In genomic region chr21:44862869-44863685, GRCh38 we compare ENCODE assay signal across 18 cellular contexts.
"Had no signal": no experiment of that assay in that cellular context is flagged by ENCODE, and none has a peak within 500 bp of the region (broad histone marks: within the 10 kb centered on the region; RNA-seq: fewer than 3 reads in every experiment).

No MANE protein-coding gene starts in this region.

- H3K4me3 ChIP-seq: body of pancreas, psoas muscle, sigmoid colon, stomach, thoracic aorta, uterus had no signal

- H3K9me3 Mint-ChIP-seq: activated CD4-positive, alpha-beta T cell treated with anti-CD3 and anti-CD28 coated beads, Interleukin-2, amount 10 ng/mL, durations not matched to agents 24 days and 14 days; activated naive CD4-positive, alpha-beta T cell treated with anti-CD3 and anti-CD28 coated beads, Interleukin-2, amount 10 ng/mL, durations not matched to agents 7 days and 5 days; activated T-helper 1 cell treated with anti-CD3 and anti-CD28 coated beads, Interleukin-12 subunit alpha, Interleukin-12 subunit beta, Interleukin-2, Interleukin-4 antibody, amounts not matched to agents 30 ng/mL and 10 ng/mL and 1 ng/mL, durations not matched to agents 14 hours and 24 hours and 36 hours; central memory CD8-positive, alpha-beta T cell; naive thymus-derived CD4-positive, alpha-beta T cell had no signal

- H3K27ac Mint-ChIP-seq: activated CD4-positive, alpha-beta T cell treated with anti-CD3 and anti-CD28 coated beads, Interleukin-2, amount 10 ng/mL, durations not matched to agents 24 days and 14 days; activated naive CD4-positive, alpha-beta T cell treated with anti-CD3 and anti-CD28 coated beads, Interleukin-2, amount 10 ng/mL, durations not matched to agents 7 days and 5 days; activated T-helper 1 cell treated with anti-CD3 and anti-CD28 coated beads, Interleukin-12 subunit alpha, Interleukin-12 subunit beta, Interleukin-2, Interleukin-4 antibody, amounts not matched to agents 30 ng/mL and 10 ng/mL and 1 ng/mL, durations not matched to agents 14 hours and 24 hours and 36 hours had no signal

- H3K4me3 Mint-ChIP-seq: activated CD4-positive, alpha-beta T cell treated with anti-CD3 and anti-CD28 coated beads, Interleukin-2, amount 10 ng/mL, durations not matched to agents 24 days and 14 days; activated naive CD4-positive, alpha-beta T cell treated with anti-CD3 and anti-CD28 coated beads, Interleukin-2, amount 10 ng/mL, durations not matched to agents 7 days and 5 days; activated T-helper 1 cell treated with anti-CD3 and anti-CD28 coated beads, Interleukin-12 subunit alpha, Interleukin-12 subunit beta, Interleukin-2, Interleukin-4 antibody, amounts not matched to agents 30 ng/mL and 10 ng/mL and 1 ng/mL, durations not matched to agents 14 hours and 24 hours and 36 hours; central memory CD8-positive, alpha-beta T cell had no signal

- ATAC-seq: body of pancreas; left colon; naive thymus-derived CD4-positive, alpha-beta T cell; psoas muscle had no signal

- DNase-seq: activated CD4-positive, alpha-beta T cell treated with anti-CD3 and anti-CD28 coated beads, Interleukin-2, amount 10 ng/mL, durations not matched to agents 24 days and 14 days; activated naive CD4-positive, alpha-beta T cell treated with anti-CD3 and anti-CD28 coated beads, Interleukin-2, amount 10 ng/mL, durations not matched to agents 7 days and 5 days; amniotic stem cell; body of pancreas; dermis blood vessel endothelial cell; erythroblast; left colon; naive thymus-derived CD4-positive, alpha-beta T cell; nucleus accumbens; sigmoid colon; stimulated activated CD4-positive, alpha-beta T cell treated with anti-CD3 and anti-CD28 coated beads, Interleukin-12 subunit alpha, Interleukin-12 subunit beta, amount 100 ng/mL, for 4 hours; stomach; T1000; uterus had no signal

- H3K9me3 ChIP-seq: body of pancreas, psoas muscle, sigmoid colon, stomach, thoracic aorta, uterus had no signal

- H3K27me3 Mint-ChIP-seq: activated CD4-positive, alpha-beta T cell treated with anti-CD3 and anti-CD28 coated beads, Interleukin-2, amount 10 ng/mL, durations not matched to agents 24 days and 14 days; activated naive CD4-positive, alpha-beta T cell treated with anti-CD3 and anti-CD28 coated beads, Interleukin-2, amount 10 ng/mL, durations not matched to agents 7 days and 5 days; central memory CD8-positive, alpha-beta T cell; naive thymus-derived CD4-positive, alpha-beta T cell had no signal

- H3K36me3 ChIP-seq: uterus had no signal

- H3K27ac ChIP-seq: body of pancreas, psoas muscle, sigmoid colon, thoracic aorta, uterus had no signal

- H3K27me3 ChIP-seq: body of pancreas, sigmoid colon, stomach, uterus had no signal
